Comparison of ENCODE assay signal across 11 cellular contexts in the genomic region with DNA sequence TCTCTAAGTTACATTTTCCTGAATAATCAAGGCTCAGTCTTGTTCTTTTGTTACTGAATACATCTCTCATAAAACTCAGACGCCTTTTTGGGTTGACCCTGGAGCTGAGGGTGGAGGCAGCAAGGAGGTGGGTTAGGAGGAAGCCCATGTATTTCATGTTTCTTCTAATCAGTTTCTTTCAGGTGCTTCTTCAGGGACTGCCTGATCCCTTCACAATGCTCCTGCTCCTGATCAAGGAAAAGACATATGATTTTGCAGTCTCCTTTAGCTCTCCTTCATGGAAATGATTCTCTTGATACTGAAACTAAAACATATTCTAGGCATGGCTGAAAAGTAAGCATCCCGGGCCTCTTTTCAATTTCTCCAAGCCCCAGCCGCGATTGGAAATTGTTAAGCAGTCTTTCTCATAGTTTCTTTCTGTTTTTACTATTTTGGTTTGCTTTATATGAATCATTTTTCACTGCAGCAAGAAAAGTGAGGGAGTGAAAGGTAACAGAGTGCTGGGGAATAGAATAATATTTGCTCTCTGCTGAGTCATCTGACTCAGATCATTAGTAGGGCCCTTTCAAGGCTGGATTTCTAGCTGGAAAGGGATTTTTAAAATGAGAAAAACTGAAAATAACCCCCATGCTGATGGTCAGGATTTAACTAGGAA.
DNase-seq lines count a peak whose midpoint lies in the region; ATAC-seq and TF ChIP-seq lines count a peak whose summit lies in the region.
"Had no signal": no experiment of that assay in that cellular context is flagged by ENCODE, and none has a peak within 500 bp of the region (broad histone marks: within the 10 kb centered on the region; RNA-seq: fewer than 3 reads in every experiment).

No MANE protein-coding gene starts in this region.

- DNase-seq in ELR (ENCODE audit: low read depth) (peak; percentile 19), hepatic stellate cell (ENCODE audit: low spot score) (peak; percentile 17), smooth muscle cell (lab: John Stamatoyannopoulos, UW; ENCODE audit: unreplicated experiment) (no peak), cortex of kidney (lab: John Stamatoyannopoulos, UW) (no peak), left lobe of liver (ENCODE audit: low spot score) (no peak)
- DNase-seq: activated CD4-positive, alpha-beta T cell treated with anti-CD3 and anti-CD28 coated beads for 4 hours; DMS79; NCI-H748 treated with DMSO at 0.1 percent for 48 hours had no signal

- ATAC-seq in HG03039 (IDR thresholded peaks at IDR 0.05; ENCODE audit: unreplicated experiment) (no peak), HG03378 (IDR thresholded peaks at IDR 0.05; ENCODE audit: unreplicated experiment) (no peak), left lobe of liver (no peak)

- no peaks in the 10 kb centered on the region for H4K20me1 ChIP-seq in smooth muscle cell (ENCODE audit: low read depth)

- H3K4me1 ChIP-seq in smooth muscle cell (ENCODE audit: low read depth) = peaks cover 10% of the 10 kb centered on the region

- H3K27ac ChIP-seq in smooth muscle cell (ENCODE audit: low read depth) = peak overlapping the region; percentile 79

- H3K4me3 ChIP-seq in WI38 (ENCODE audit: low read depth, low read length) = peak overlapping the region; percentile 41; the same call in 1 of the 2 replicates
- peak overlapping the region; percentile 8 for H3K4me3 ChIP-seq in smooth muscle cell

- no peaks in the 10 kb centered on the region for H3K79me2 ChIP-seq in smooth muscle cell (ENCODE audit: low read depth)

- no peaks in the 10 kb centered on the region for H3K9me3 ChIP-seq in smooth muscle cell (replicated peaks; ENCODE audit: low read depth)

- H3K27me3 ChIP-seq in smooth muscle cell (ENCODE audit: low read depth) = no peaks in the 10 kb centered on the region

- H3F3A ChIP-seq in smooth muscle cell (ENCODE audit: low read depth) = no peaks in the 10 kb centered on the region

- H3K36me3 ChIP-seq in smooth muscle cell (ENCODE audit: low read depth) = no peaks in the 10 kb centered on the region

- no peak for TF ChIP-seq CTCF in WI38 (IDR thresholded peaks at IDR 0.05; ENCODE audit: low read depth, low read length)
- no peak for TF ChIP-seq CTCF in smooth muscle cell (IDR thresholded peaks at IDR 0.05; ENCODE audit: borderline replicate concordance, insufficient read depth, poor library complexity, severe bottlenecking)

- peak overlapping the region; percentile 48 for H3K9ac ChIP-seq in smooth muscle cell (ENCODE audit: low read depth)

- peak overlapping the region; percentile 71 for H3K4me2 ChIP-seq in smooth muscle cell

- 78% methylated on average over 4 of the region's 4 CpGs for WGBS in smooth muscle cell (ENCODE audit: low lambda C conversion rate)

- peak overlapping the region; percentile 76 for H2AFZ ChIP-seq in smooth muscle cell (ENCODE audit: low read depth)

Comparison
In these comparisons a context has a peak if more than half of its experiments do, and no peak if none do; other contexts are left out.
1. DNase-seq: peak in ELR (single experiment) and hepatic stellate cell (single experiment); none in smooth muscle cell (single experiment), cortex of kidney (single experiment) and left lobe of liver (single experiment).